ENCODE assay signal across 1 cellular context in genomic region chr2:60880633-60880987, GRCh38.
TF ChIP-seq lines count a peak whose summit lies in the region.

No MANE protein-coding gene starts in this region.

TF ChIP-seq in H1, 55 proteins besides CTCF, POLR2A, EP300 and RAD21:
- TF ChIP-seq FOSL1 (IDR thresholded peaks at IDR 0.05; ENCODE audit: insufficient read depth, low read depth, low read length) (no peak), RFX5 (IDR thresholded peaks at IDR 0.05; ENCODE audit: borderline replicate concordance, low read depth, low read length) (no peak), RBBP5 (IDR thresholded peaks at IDR 0.05; ENCODE audit: borderline replicate concordance, low read depth, low read length) (no peak), CHD1 (IDR thresholded peaks at IDR 0.05; ENCODE audit: low read depth, low read length) (no peak), SRF (IDR thresholded peaks at IDR 0.05; ENCODE audit: low read depth, low read length) (no peak), JUND (IDR thresholded peaks at IDR 0.05; ENCODE audit: low read length) (no peak), SUZ12 (IDR thresholded peaks at IDR 0.05; ENCODE audit: low read length) (no peak), CHD2 (IDR thresholded peaks at IDR 0.05; ENCODE audit: low read length) (no peak), TCF12 (IDR thresholded peaks at IDR 0.05; ENCODE audit: low read depth, low read length) (no peak), SIX5 (IDR thresholded peaks at IDR 0.05; ENCODE audit: low read depth, low read length) (no peak), CBX5 (IDR thresholded peaks at IDR 0.05; ENCODE audit: low read depth, low read length) (no peak), JUN (IDR thresholded peaks at IDR 0.05; ENCODE audit: low read depth, low read length) (no peak), YY1 (IDR thresholded peaks at IDR 0.05; ENCODE audit: low read depth, low read length) (no peak), CTBP2 (IDR thresholded peaks at IDR 0.05; ENCODE audit: borderline replicate concordance, insufficient read depth, insufficient read length, low read length) (no peak), SIRT6 (IDR thresholded peaks at IDR 0.05; ENCODE audit: low read length) (no peak)
